8 cellular contexts compared by ENCODE assay signal in genomic region chr14:82710257-82710841, GRCh38.
DNase-seq lines count a peak whose midpoint lies in the region; ATAC-seq, FAIRE-seq and TF ChIP-seq lines count a peak whose summit lies in the region.

No MANE protein-coding gene starts in this region.

- H3K9me3 ChIP-seq in GM12878 (replicated peaks; ENCODE audit: control insufficient read depth, insufficient read depth, low read length) (no peaks in the 10 kb centered on the region), kidney (ENCODE audit: control insufficient read depth in 1 of 2, low read length in 2 of 2) (peaks cover 0 to 3% of the 10 kb centered on the region in 2 donors)

- in situ Hi-C loops in GM12878 (cut with MboI) = no loop called here

- 43% methylated on average over 4 of the region's 4 CpGs for WGBS in GM12878 (ENCODE audit: insufficient coverage, insufficient replicate concordance, low lambda C conversion rate, missing lambda C conversion rate)

- no peak overlapping the region for H3K27ac Mint-ChIP-seq in activated naive CD4-positive, alpha-beta T cell treated with anti-CD3 and anti-CD28 coated beads for 36 hours

- H3K27me3 Mint-ChIP-seq in activated naive CD4-positive, alpha-beta T cell treated with anti-CD3 and anti-CD28 coated beads for 36 hours (ENCODE audit: low read depth) = no peaks in the 10 kb centered on the region

- H3K4me3 Mint-ChIP-seq in activated naive CD4-positive, alpha-beta T cell treated with anti-CD3 and anti-CD28 coated beads for 36 hours = no peak overlapping the region

- BruUV-seq in GM12878 (replicated peaks; lab: Mats Ljungman, UMichigan) = no TSS peak

- CTCF ChIA-PET in activated naive CD4-positive, alpha-beta T cell treated with anti-CD3 and anti-CD28 coated beads for 36 hours (lab: Charles Lee) = interaction anchor here (1.2 kb wide), 1 partner anchor 754 kb away, joined by 4 read pairs; no protein-coding TSS in a partner anchor
- CTCF ChIA-PET in GM12878 (lab: Yijun Ruan, JAX) = interaction anchor here (0.6 to 1.6 kb wide), 12 partner anchors 10 to 1085 kb away, joined by 3 to 6 read pairs (median 4); no protein-coding TSS in a partner anchor

- TF ChIP-seq EP300 in GM12878 (IDR thresholded peaks at IDR 0.05; ENCODE audit: borderline replicate concordance in 1 of 2, control insufficient read depth in 1 of 2, low read depth in 2 of 2, low read length in 2 of 2) = no peak

- no peaks in the 10 kb centered on the region for H4K20me1 ChIP-seq in GM12878 (ENCODE audit: control insufficient read depth, insufficient read depth)

- H3K4me1 ChIP-seq in GM12878 (ENCODE audit: control insufficient read depth, insufficient read depth, low read length) (no peaks in the 10 kb centered on the region), kidney (ENCODE audit: control insufficient read depth in 1 of 2, insufficient read depth in 1 of 2, low read depth in 1 of 2, low read length in 2 of 2) (no peaks in the 10 kb centered on the region)

- ATAC-seq in GM12878 = peak; percentile 87

- no peak overlapping the region for H3K4me2 ChIP-seq in GM12878 (ENCODE audit: control insufficient read depth, insufficient read depth)

- H3K36me3 ChIP-seq in GM12878 (ENCODE audit: control insufficient read depth in 2 of 2, insufficient read depth in 2 of 2, low read length in 1 of 2) (no peaks in the 10 kb centered on the region), kidney (ENCODE audit: control insufficient read depth in 1 of 2, insufficient read depth in 2 of 2, low read length in 2 of 2) (no peaks in the 10 kb centered on the region)

- FAIRE-seq in GM12878 (lab: Jason Lieb, UNC) = peak; percentile 31
- FAIRE-seq in kidney (lab: Jason Lieb, UNC) = no peak

- H3K9ac ChIP-seq in GM12878 (ENCODE audit: control insufficient read depth, insufficient read depth, low read length) (no peak overlapping the region), kidney (ENCODE audit: low read length in 2 of 2) (no peak overlapping the region)

- H3K27ac ChIP-seq in GM12878 (ENCODE audit: control insufficient read depth, insufficient read depth) (no peak overlapping the region), kidney (ENCODE audit: low read depth in 2 of 2, low read length in 2 of 2) (no peak overlapping the region)

- no peak overlapping the region for H2AFZ ChIP-seq in GM12878 (ENCODE audit: control insufficient read depth, low read depth, low read length)

- SMC1A ChIA-PET in GM12878 (lab: Charles Lee; ENCODE audit: uncharacterized antibody, unreplicated experiment) = interaction anchor here (1.3 kb wide), 1 partner anchor 362 kb away, joined by 5 read pairs; no protein-coding TSS in a partner anchor

- peak; percentile 70 for TF ChIP-seq RAD21 in GM12878 (IDR thresholded peaks at IDR 0.05; ENCODE audit: insufficient read depth, low read depth, low read length)

- intact Hi-C loops in activated naive CD4-positive, alpha-beta T cell treated with anti-CD3 and anti-CD28 coated beads for 36 hours (cut with micrococcal nuclease) = loop anchor here (1.0 kb wide), 1 partner anchor 720 kb away; no protein-coding TSS in a partner anchor
- intact Hi-C loops in GM12878 (cut with micrococcal nuclease; ENCODE audit: unreplicated experiment) = loop anchor here (1.0 to 5.0 kb wide), 3 partner anchors 162 to 752 kb away; no protein-coding TSS in a partner anchor
- intact Hi-C loops in kidney (cut with DNase I) = no loop called here

- RAD21 ChIA-PET in GM12878 (lab: Charles Lee; ENCODE audit: unreplicated experiment) = interaction anchor here (1.0 kb wide), 1 partner anchor 168 kb away, joined by 3 read pairs; no protein-coding TSS in a partner anchor

- POLR2A ChIA-PET in GM12878 (lab: Charles Lee) = no interaction called here

- no peaks in the 10 kb centered on the region for H3K4me1 Mint-ChIP-seq in activated naive CD4-positive, alpha-beta T cell treated with anti-CD3 and anti-CD28 coated beads for 36 hours (ENCODE audit: low read depth)

- no peak for TF ChIP-seq POLR2A in GM12878 (IDR thresholded peaks at IDR 0.05; ENCODE audit: low read depth, low read length)

- no peak overlapping the region for H3K4me3 ChIP-seq in HFF-Myc (replicated peaks; ENCODE audit: low read depth, low read length)
- no peak overlapping the region for H3K4me3 ChIP-seq in GM12878
- no peak overlapping the region for H3K4me3 ChIP-seq in kidney (ENCODE audit: low read length in 2 of 2)

- TF ChIP-seq CTCF in HFF-Myc (IDR thresholded peaks at IDR 0.05; ENCODE audit: low read depth, low read length, missing control alignments) (peak; percentile 75), GM12878 (IDR thresholded peaks at IDR 0.05 in 2 of 3, conservative IDR thresholded peaks at IDR 0.05 in 1 of 3; ENCODE audit: control insufficient read depth in 2 of 3, extremely low read depth in 1 of 3, insufficient read depth in 1 of 3, low read depth in 3 of 3, low read length in 3 of 3) (peak; percentile 77 to 89 (median 81)), kidney (IDR thresholded peaks at IDR 0.05; ENCODE audit: borderline replicate concordance, extremely low read depth, insufficient read depth) (peak; percentile 64)

- no peaks in the 10 kb centered on the region for H3K27me3 ChIP-seq in GM12878 (replicated peaks in 1 of 2; ENCODE audit: control insufficient read depth in 2 of 2, insufficient read depth in 2 of 2, low read length in 1 of 2)

- no peaks in the 10 kb centered on the region for H3K9me3 Mint-ChIP-seq in activated naive CD4-positive, alpha-beta T cell treated with anti-CD3 and anti-CD28 coated beads for 36 hours

- no peaks in the 10 kb centered on the region for H3K36me3 Mint-ChIP-seq in activated naive CD4-positive, alpha-beta T cell treated with anti-CD3 and anti-CD28 coated beads for 36 hours (ENCODE audit: low read depth)

- peak; percentile 61 for DNase-seq in activated naive CD4-positive, alpha-beta T cell treated with anti-CD3 and anti-CD28 coated beads for 36 hours
- no peak for DNase-seq in activated naive CD4-positive, alpha-beta T cell treated with Interleukin-2 at 50 U/mL for 16 hours
- peak; percentile 10 for DNase-seq in HFF-Myc (ENCODE audit: extremely low read depth, low read depth)
- DNase-seq in NCI-H69 (lab: John Stamatoyannopoulos, UW) = peak; percentile 86
- DNase-seq in GM12878 (ENCODE audit: low read depth, low spot score) = peak; percentile 8
- DNase-seq in kidney = no peak
- peak; percentile 71 for DNase-seq in stimulated activated CD8-positive, alpha-beta memory T cell treated with anti-CD3 and anti-CD28 coated beads, Interleukin-4, amount 100 ng/mL, for 48 hours
- DNase-seq in SKM-1 (lab: John Stamatoyannopoulos, UW; ENCODE audit: unreplicated experiment) = no peak

- H3K79me2 ChIP-seq in GM12878 (ENCODE audit: control insufficient read depth, insufficient read depth, low read length) = no peaks in the 10 kb centered on the region

TF ChIP-seq in GM12878, 131 proteins besides CTCF, POLR2A, EP300 and RAD21:
- peak; percentile 48; the same call in 1 of the 2 replicates for TF ChIP-seq SMC3 (IDR thresholded peaks at IDR 0.05; ENCODE audit: borderline replicate concordance, low read length)
- no peak for TF ChIP-seq SRF (IDR thresholded peaks at IDR 0.05; ENCODE audit: low read depth in 2 of 2, low read length in 2 of 2)
TF ChIP-seq in GM12878: peak in this region for 1.

Comparison
In these comparisons a context has a peak if more than half of its experiments do, and no peak if none do; other contexts are left out.
1. DNase-seq: peak in activated naive CD4-positive, alpha-beta T cell treated with anti-CD3 and anti-CD28 coated beads for 36 hours (single experiment), HFF-Myc (single experiment), NCI-H69 (single experiment), GM12878 (single experiment) and stimulated activated CD8-positive, alpha-beta memory T cell treated with anti-CD3 and anti-CD28 coated beads, Interleukin-4, amount 100 ng/mL, for 48 hours (single experiment); none in activated naive CD4-positive, alpha-beta T cell treated with Interleukin-2 at 50 U/mL for 16 hours (single experiment), kidney (single experiment) and SKM-1 (single experiment).
2. Peak in every context shown above with its lines, with median percentiles within 50 percentile points of each other: CTCF ChIP-seq.